ENCODE assay signal across 25 cellular contexts in genomic region chr17:1942066-1942365, GRCh38.
"Had no signal": no experiment of that assay in that cellular context is flagged by ENCODE, and none has a peak within 500 bp of the region (broad histone marks: within the 10 kb centered on the region; RNA-seq: fewer than 3 reads in every experiment).

No MANE protein-coding gene starts in this region.

- H3K27ac ChIP-seq: ascending aorta, body of pancreas, PC-9 had no signal

- H3K36me3 ChIP-seq: ascending aorta, MG63 had no signal

- H3K9me3 ChIP-seq: ascending aorta, body of pancreas, MG63 had no signal

- H3K27me3 Mint-ChIP-seq: activated CD8-positive, alpha-beta memory T cell treated with anti-CD3 and anti-CD28 coated beads, Interleukin-2, amount 10 ng/mL, durations not matched to agents 7 days and 5 days; activated naive CD4-positive, alpha-beta T cell treated with anti-CD3 and anti-CD28 coated beads, Interleukin-2, amount 50 U/mL, for 24 hours; activated T-cell treated with anti-CD3 and anti-CD28 coated beads, Interleukin-2, amount 50 U/mL, for 24 hours had no signal

- H3K27ac Mint-ChIP-seq: activated B cell treated with CpG ODN at 0.5 μM for 24 hours; activated CD4-positive, alpha-beta T cell treated with anti-CD3 and anti-CD28 coated beads, Interleukin-2, amount 10 ng/mL, durations not matched to agents 24 days and 14 days; activated CD8-positive, alpha-beta memory T cell treated with anti-CD3 and anti-CD28 coated beads, Interleukin-2, amount 10 ng/mL, durations not matched to agents 7 days and 5 days; activated naive CD4-positive, alpha-beta T cell treated with anti-CD3 and anti-CD28 coated beads, Interleukin-2, amount 50 U/mL, for 24 hours; activated T-cell treated with anti-CD3 and anti-CD28 coated beads, Interleukin-2, amount 50 U/mL, for 24 hours; activated T-helper 1 cell treated with anti-CD3 and anti-CD28 coated beads, Interleukin-12 subunit alpha, Interleukin-12 subunit beta, Interleukin-2, Interleukin-4 antibody, amounts not matched to agents 30 ng/mL and 10 ng/mL and 1 ng/mL, durations not matched to agents 14 hours and 24 hours and 36 hours; T-helper 1 cell treated with Interleukin-12 subunit alpha and Interleukin-12 subunit beta and Interleukin-4 antibody, amounts not matched to agents 30 μg/mL and 1 μg/mL, for 36 hours had no signal

- DNase-seq: activated B cell treated with CpG ODN at 0.5 μM for 24 hours; activated CD4-positive, alpha-beta T cell treated with anti-CD3 and anti-CD28 coated beads for 1 hour; activated CD4-positive, alpha-beta T cell treated with anti-CD3 and anti-CD28 coated beads, Interleukin-2, amount 10 ng/mL, durations not matched to agents 24 days and 14 days; activated CD4-positive, alpha-beta T cell treated with anti-CD3 and anti-CD28 coated beads, Interleukin-2, amount 50 U/mL, for 48 hours; activated CD8-positive, alpha-beta memory T cell treated with anti-CD3 and anti-CD28 coated beads, Interleukin-2, amount 10 ng/mL, durations not matched to agents 7 days and 5 days; activated effector memory CD4-positive, alpha-beta T cell treated with Interleukin-2 at 50 U/mL for 16 hours; activated naive CD4-positive, alpha-beta T cell; activated T-cell treated with anti-CD3 and anti-CD28 coated beads, Interleukin-2, amount 50 U/mL, for 24 hours; body of pancreas; central memory CD4-positive, alpha-beta T cell; MG63; MV-4-11; NCI-H1092 treated with DMSO at 0.1 percent for 48 hours; NCI-H1436; NCI-H187; NCI-H2081 treated with DMSO at 0.1 percent for 48 hours; NCI-H446; NCI-H524; PC-9; SHP77 treated with DMSO at 0.1 percent for 48 hours had no signal

- H3K36me3 Mint-ChIP-seq: activated CD8-positive, alpha-beta memory T cell treated with anti-CD3 and anti-CD28 coated beads, Interleukin-2, amount 10 ng/mL, durations not matched to agents 7 days and 5 days; activated naive CD4-positive, alpha-beta T cell treated with anti-CD3 and anti-CD28 coated beads, Interleukin-2, amount 50 U/mL, for 24 hours had no signal

- ATAC-seq: activated CD8-positive, alpha-beta memory T cell treated with anti-CD3 and anti-CD28 coated beads, Interleukin-2, amount 10 ng/mL, durations not matched to agents 7 days and 5 days; body of pancreas had no signal

- H3K4me1 ChIP-seq: ascending aorta, body of pancreas had no signal

- H3K27me3 ChIP-seq: ascending aorta, body of pancreas, MG63 had no signal

- H2AFZ ChIP-seq: PC-9 had no signal

- H3K4me3 Mint-ChIP-seq: activated B cell treated with CpG ODN at 0.5 μM for 24 hours; activated CD4-positive, alpha-beta T cell treated with anti-CD3 and anti-CD28 coated beads, Interleukin-2, amount 10 ng/mL, durations not matched to agents 24 days and 14 days; activated CD8-positive, alpha-beta memory T cell treated with anti-CD3 and anti-CD28 coated beads, Interleukin-2, amount 10 ng/mL, durations not matched to agents 7 days and 5 days; activated naive CD4-positive, alpha-beta T cell treated with anti-CD3 and anti-CD28 coated beads, Interleukin-2, amount 50 U/mL, for 24 hours; activated T-cell treated with anti-CD3 and anti-CD28 coated beads, Interleukin-2, amount 50 U/mL, for 24 hours; activated T-helper 1 cell treated with anti-CD3 and anti-CD28 coated beads, Interleukin-12 subunit alpha, Interleukin-12 subunit beta, Interleukin-2, Interleukin-4 antibody, amounts not matched to agents 30 ng/mL and 10 ng/mL and 1 ng/mL, durations not matched to agents 14 hours and 24 hours and 36 hours; T-helper 1 cell treated with Interleukin-12 subunit alpha and Interleukin-12 subunit beta and Interleukin-4 antibody, amounts not matched to agents 30 μg/mL and 1 μg/mL, for 36 hours had no signal

- H3K4me3 ChIP-seq: ascending aorta, body of pancreas, MG63, PC-9 had no signal

- H3K9me3 Mint-ChIP-seq: activated B cell treated with CpG ODN at 0.5 μM for 24 hours; activated CD4-positive, alpha-beta T cell treated with anti-CD3 and anti-CD28 coated beads, Interleukin-2, amount 10 ng/mL, durations not matched to agents 24 days and 14 days; activated naive CD4-positive, alpha-beta T cell treated with anti-CD3 and anti-CD28 coated beads, Interleukin-2, amount 50 U/mL, for 24 hours; activated T-cell treated with anti-CD3 and anti-CD28 coated beads, Interleukin-2, amount 50 U/mL, for 24 hours; activated T-helper 1 cell treated with anti-CD3 and anti-CD28 coated beads, Interleukin-12 subunit alpha, Interleukin-12 subunit beta, Interleukin-2, Interleukin-4 antibody, amounts not matched to agents 30 ng/mL and 10 ng/mL and 1 ng/mL, durations not matched to agents 14 hours and 24 hours and 36 hours; T-helper 1 cell treated with Interleukin-12 subunit alpha and Interleukin-12 subunit beta and Interleukin-4 antibody, amounts not matched to agents 30 μg/mL and 1 μg/mL, for 36 hours had no signal

- H3K4me1 Mint-ChIP-seq: activated B cell treated with CpG ODN at 0.5 μM for 24 hours; activated CD4-positive, alpha-beta T cell treated with anti-CD3 and anti-CD28 coated beads, Interleukin-2, amount 10 ng/mL, durations not matched to agents 24 days and 14 days; activated CD8-positive, alpha-beta memory T cell treated with anti-CD3 and anti-CD28 coated beads, Interleukin-2, amount 10 ng/mL, durations not matched to agents 7 days and 5 days; activated naive CD4-positive, alpha-beta T cell treated with anti-CD3 and anti-CD28 coated beads, Interleukin-2, amount 50 U/mL, for 24 hours had no signal

- H3K4me2 ChIP-seq: PC-9 had no signal

- FAIRE-seq: bronchial epithelial cell had no signal
